ENCODE assay signal across 9 cellular contexts in genomic region chr21:38869946-38870345, GRCh38.
A peak's percentile ranks its signal among the peaks of the same experiment; 100 is the strongest.
DNase-seq lines count a peak whose midpoint lies in the region.
"Had no signal": no experiment of that assay in that cellular context is flagged by ENCODE, and none has a peak within 500 bp of the region (broad histone marks: within the 10 kb centered on the region; RNA-seq: fewer than 3 reads in every experiment).

No MANE protein-coding gene starts in this region.

- DNase-seq in DMS53 (lab: John Stamatoyannopoulos, UW) = peak; percentile 78
- DNase-seq in NCI-H146 (lab: John Stamatoyannopoulos, UW) = peak; percentile 70
- DNase-seq in SK-MEL-5 (ENCODE audit: low read depth, low spot score) = peak; percentile 4
- peak; percentile 13 for DNase-seq in kidney tubule cell (ENCODE audit: low spot score)
- no peak for DNase-seq in NCI-H82 (lab: John Stamatoyannopoulos, UW)
- no peak for DNase-seq in amygdala (lab: John Stamatoyannopoulos, UW)
- no peak for DNase-seq in COLO829 (ENCODE audit: low spot score)
- DNase-seq in nucleus accumbens (lab: John Stamatoyannopoulos, UW) = no peak
- DNase-seq: stimulated activated naive CD4-positive, alpha-beta T cell treated with Interleukin-2 at 50 U/mL for 16 hours had no signal

- in situ Hi-C loops in SK-MEL-5 (cut with HindIII; ENCODE audit: low pct_unique_long_range_greater_than_20kb, low sequenced_read_pairs) = no loop called here

Comparison
In these comparisons a context has a peak if more than half of its experiments do, and no peak if none do; other contexts are left out.
1. DNase-seq: peak in DMS53 (single experiment), NCI-H146 (single experiment), SK-MEL-5 (single experiment) and kidney tubule cell (single experiment); none in NCI-H82 (single experiment), amygdala (0 of 56), COLO829 (single experiment) and nucleus accumbens (0 of 56).